8 cellular contexts compared by ENCODE assay signal in the genomic region with DNA sequence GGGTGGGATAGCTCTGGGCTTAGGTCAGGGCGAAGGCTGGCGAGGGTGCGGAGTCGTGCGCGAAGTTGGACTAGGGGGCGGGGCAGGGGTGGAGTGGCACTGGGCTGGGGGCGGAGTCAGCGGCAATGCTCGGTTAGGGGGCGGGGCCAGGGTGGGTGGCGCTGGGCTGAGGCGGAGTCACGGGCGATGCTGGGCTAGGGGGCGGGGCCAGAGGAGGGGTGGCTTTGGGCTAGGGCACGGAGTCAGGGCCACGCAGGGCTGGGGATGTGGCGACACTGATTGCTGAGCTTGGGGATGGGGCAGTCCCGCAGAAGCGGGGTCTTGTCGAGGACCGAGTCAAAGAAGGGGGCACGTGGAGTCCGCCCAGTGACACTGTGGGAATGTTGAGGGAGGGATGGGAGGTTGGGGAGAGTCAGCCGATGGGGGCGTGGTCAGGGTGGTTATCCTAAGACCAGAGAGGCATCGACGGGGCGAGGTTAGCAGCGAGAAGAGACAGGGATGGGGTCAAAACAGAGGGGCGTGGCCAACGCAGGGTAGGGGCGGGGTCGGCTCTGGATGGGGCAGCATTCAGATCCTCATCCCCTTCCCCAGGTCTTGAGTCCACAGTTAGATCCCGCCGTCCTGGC. TPM values are rescaled to one million over a fixed set of nuclear protein-coding genes. Genes with fewer than 3 reads are reported as not detected.
A peak's percentile ranks its signal among the peaks of the same experiment; 100 is the strongest.
DNase-seq lines count a peak whose midpoint lies in the region; ATAC-seq lines count a peak whose summit lies in the region.

No MANE protein-coding gene starts in this region.

- DNase-seq in COLO829 (ENCODE audit: low spot score) (peak; percentile 88), NCI-H1048 (lab: John Stamatoyannopoulos, UW) (peak; percentile 65), dermis blood vessel endothelial cell (peak; percentile 63), medulla oblongata (ENCODE audit: extremely low spot score) (peak; percentile 49), kidney tubule cell (ENCODE audit: low spot score) (no peak)
- peak; percentile 86 to 87 for DNase-seq in activated CD4-positive, alpha-beta T cell treated with anti-CD3 and anti-CD28 coated beads, Interleukin-2, amount 50 U/mL, for 4 hours
- peak; percentile 94 for DNase-seq in stimulated activated CD8-positive, alpha-beta memory T cell treated with anti-CD3 and anti-CD28 coated beads, Interleukin-4, amount 100 ng/mL, for 48 hours

- ATAC-seq in GM18519 (IDR thresholded peaks at IDR 0.05; ENCODE audit: low FRiP score, unreplicated experiment), result no peak

RNA-seq across cellular contexts. Expression of a gene that starts 8.7 kb away (rescaled TPM):
- 128 and 272 TPM in 2 replicates for total RNA-seq in dermis blood vessel endothelial cell

RNA-seq across cellular contexts. Expression of a gene that starts 12.8 kb away (rescaled TPM):
- total RNA-seq in dermis blood vessel endothelial cell, result 57.9 and 63.5 TPM in 2 replicates

RNA-seq across cellular contexts. Expression of a gene that starts 13.1 kb away (rescaled TPM):
- 215 TPM in 2 replicates for total RNA-seq in dermis blood vessel endothelial cell

RNA-seq across cellular contexts. Expression of a gene that starts 36.4 kb away (rescaled TPM):
- 1.0 and 1.3 TPM in 2 replicates for total RNA-seq in dermis blood vessel endothelial cell
